Comparison of ENCODE assay signal across 2 cellular contexts in genomic region chr2:176527141-176527901, GRCh38.
A peak's percentile ranks its signal among the peaks of the same experiment; 100 is the strongest.
TF ChIP-seq lines count a peak whose summit lies in the region.

No MANE protein-coding gene starts in this region.

TF ChIP-seq in liver, 16 proteins besides CTCF, POLR2A, EP300 and RAD21 (continued from another document):
- TF ChIP-seq, protein P1, sequence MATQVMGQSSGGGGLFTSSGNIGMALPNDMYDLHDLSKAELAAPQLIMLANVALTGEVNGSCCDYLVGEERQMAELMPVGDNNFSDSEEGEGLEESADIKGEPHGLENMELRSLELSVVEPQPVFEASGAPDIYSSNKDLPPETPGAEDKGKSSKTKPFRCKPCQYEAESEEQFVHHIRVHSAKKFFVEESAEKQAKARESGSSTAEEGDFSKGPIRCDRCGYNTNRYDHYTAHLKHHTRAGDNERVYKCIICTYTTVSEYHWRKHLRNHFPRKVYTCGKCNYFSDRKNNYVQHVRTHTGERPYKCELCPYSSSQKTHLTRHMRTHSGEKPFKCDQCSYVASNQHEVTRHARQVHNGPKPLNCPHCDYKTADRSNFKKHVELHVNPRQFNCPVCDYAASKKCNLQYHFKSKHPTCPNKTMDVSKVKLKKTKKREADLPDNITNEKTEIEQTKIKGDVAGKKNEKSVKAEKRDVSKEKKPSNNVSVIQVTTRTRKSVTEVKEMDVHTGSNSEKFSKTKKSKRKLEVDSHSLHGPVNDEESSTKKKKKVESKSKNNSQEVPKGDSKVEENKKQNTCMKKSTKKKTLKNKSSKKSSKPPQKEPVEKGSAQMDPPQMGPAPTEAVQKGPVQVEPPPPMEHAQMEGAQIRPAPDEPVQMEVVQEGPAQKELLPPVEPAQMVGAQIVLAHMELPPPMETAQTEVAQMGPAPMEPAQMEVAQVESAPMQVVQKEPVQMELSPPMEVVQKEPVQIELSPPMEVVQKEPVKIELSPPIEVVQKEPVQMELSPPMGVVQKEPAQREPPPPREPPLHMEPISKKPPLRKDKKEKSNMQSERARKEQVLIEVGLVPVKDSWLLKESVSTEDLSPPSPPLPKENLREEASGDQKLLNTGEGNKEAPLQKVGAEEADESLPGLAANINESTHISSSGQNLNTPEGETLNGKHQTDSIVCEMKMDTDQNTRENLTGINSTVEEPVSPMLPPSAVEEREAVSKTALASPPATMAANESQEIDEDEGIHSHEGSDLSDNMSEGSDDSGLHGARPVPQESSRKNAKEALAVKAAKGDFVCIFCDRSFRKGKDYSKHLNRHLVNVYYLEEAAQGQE (IDR thresholded peaks at IDR 0.05), result no peak
- TF ChIP-seq MAX (IDR thresholded peaks at IDR 0.05) (peak; percentile 68), RXRA (IDR thresholded peaks at IDR 0.05) (peak in 1 of 2 donors; percentile 54), HNF4G (IDR thresholded peaks at IDR 0.05) (no peak), HNF4A (conservative IDR thresholded peaks at IDR 0.05) (peak; percentile 25 to 57), GABPA (IDR thresholded peaks at IDR 0.05 in 1 of 2, conservative IDR thresholded peaks at IDR 0.05 in 1 of 2) (peak in 1 of 2 donors; percentile 19), FOXA2 (IDR thresholded peaks at IDR 0.05) (peak; percentile 25)
- TF ChIP-seq, protein P2, sequence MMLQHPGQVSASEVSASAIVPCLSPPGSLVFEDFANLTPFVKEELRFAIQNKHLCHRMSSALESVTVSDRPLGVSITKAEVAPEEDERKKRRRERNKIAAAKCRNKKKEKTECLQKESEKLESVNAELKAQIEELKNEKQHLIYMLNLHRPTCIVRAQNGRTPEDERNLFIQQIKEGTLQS (IDR thresholded peaks at IDR 0.05), result peak; percentile 59

TF ChIP-seq in HepG2, 621 proteins besides CTCF, POLR2A, EP300 and RAD21 (continued from another document):
- no peak for TF ChIP-seq ZNF577 (CRISPR knock-in tag; IDR thresholded peaks at IDR 0.05; ENCODE audit: borderline replicate concordance, low read depth)
